ENCODE assay signal across 16 cellular contexts in the genomic region with DNA sequence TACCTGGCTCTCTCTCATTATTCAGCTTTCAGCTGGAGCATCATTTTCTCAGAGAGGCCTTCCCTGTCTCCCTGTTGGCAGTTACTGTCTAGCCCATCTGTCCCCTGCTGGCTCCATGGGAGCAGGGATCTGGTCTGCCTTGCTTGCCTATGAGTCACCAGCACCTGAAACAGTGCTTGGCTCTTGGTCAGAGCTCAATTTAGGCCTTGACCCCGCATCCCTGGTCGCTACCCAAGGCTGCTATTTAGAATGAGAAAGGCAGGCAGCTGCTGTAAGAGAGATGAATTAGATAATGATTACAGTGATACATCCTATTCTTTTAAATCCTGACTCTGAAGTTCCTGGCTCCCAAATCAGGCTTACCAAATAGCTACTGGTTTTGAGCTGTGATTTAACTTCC. TPM values are rescaled to one million over a fixed set of nuclear protein-coding genes. Genes with fewer than 3 reads are reported as not detected.
A peak's percentile ranks its signal among the peaks of the same experiment; 100 is the strongest.
DNase-seq lines count a peak whose midpoint lies in the region; ATAC-seq and TF ChIP-seq lines count a peak whose summit lies in the region.
"Had no signal": no experiment of that assay in that cellular context is flagged by ENCODE, and none has a peak within 500 bp of the region (broad histone marks: within the 10 kb centered on the region; RNA-seq: fewer than 3 reads in every experiment).

No MANE protein-coding gene starts in this region.

- no peak overlapping the region for H3K27ac ChIP-seq in endodermal cell (ENCODE audit: low read depth, low read length)
- peak overlapping the region; percentile 36 for H3K27ac ChIP-seq in psoas muscle
- H3K27ac ChIP-seq: SK-N-MC had no signal

- no peaks in the 10 kb centered on the region for H3K9me3 Mint-ChIP-seq in endodermal cell
- H3K9me3 Mint-ChIP-seq: type B pancreatic cell had no signal

- H3K36me3 ChIP-seq in endodermal cell (ENCODE audit: control insufficient read depth, insufficient read depth, low read length) (no peaks in the 10 kb centered on the region), psoas muscle (ENCODE audit: insufficient read depth in 1 of 2, low read depth in 1 of 2) (no peaks in the 10 kb centered on the region)

- no peak overlapping the region for H3K4me3 ChIP-seq in endodermal cell (ENCODE audit: low read length)
- H3K4me3 ChIP-seq in psoas muscle = no peak overlapping the region
- H3K4me3 ChIP-seq: dorsolateral prefrontal cortex, SK-N-MC had no signal

- 85% methylated on average over 2 of the region's 2 CpGs; no CpG with 5 or more reads in 1 of the 2 experiments for WGBS in endodermal cell (ENCODE audit: insufficient coverage in 1 of 2, insufficient read length in 1 of 2), 2 experiments
- WGBS in psoas muscle, 3 donors = 31 to 52% (median 34%) methylated on average over 2 of the region's 2 CpGs

- DNase-seq in DMS53 (lab: John Stamatoyannopoulos, UW) (peak; percentile 13), DMS53 treated with DMSO at 0.1 percent for 48 hours (lab: John Stamatoyannopoulos, UW; ENCODE audit: unreplicated experiment) (no peak), NCI-H2227 (lab: John Stamatoyannopoulos, UW; ENCODE audit: unreplicated experiment) (peak; percentile 80), endodermal cell (peak; percentile 61), psoas muscle (peak; percentile 50 to 56), NK-92 (lab: John Stamatoyannopoulos, UW; ENCODE audit: unreplicated experiment) (no peak), COLO829 (ENCODE audit: low spot score) (no peak)
- DNase-seq: Caco-2; kidney; NCI-H82; stimulated activated CD8-positive, alpha-beta memory T cell treated with anti-CD3 and anti-CD28 coated beads, Interleukin-4, amount 100 ng/mL, for 48 hours had no signal

- no peak overlapping the region for H3K9ac ChIP-seq in endodermal cell (ENCODE audit: extremely low read depth, low read length, poor library complexity, severe bottlenecking)

- no peaks in the 10 kb centered on the region for H3K36me3 Mint-ChIP-seq in endodermal cell (ENCODE audit: low read depth)
- H3K36me3 Mint-ChIP-seq: type B pancreatic cell had no signal

- H3K27me3 ChIP-seq in endodermal cell (ENCODE audit: control insufficient read depth, insufficient read depth, low read length, poor library complexity, severe bottlenecking) = no peaks in the 10 kb centered on the region
- H3K27me3 ChIP-seq in psoas muscle (ENCODE audit: insufficient read depth in 3 of 3, low read length in 2 of 3) = no peaks in the 10 kb centered on the region
- H3K27me3 ChIP-seq: dorsolateral prefrontal cortex had no signal

- intact Hi-C loops in psoas muscle (cut with DNase I) = no loop called here

- no peak overlapping the region for H3K27ac Mint-ChIP-seq in endodermal cell
- H3K27ac Mint-ChIP-seq: type B pancreatic cell had no signal

- H3K4me1 ChIP-seq in endodermal cell (ENCODE audit: control insufficient read depth, insufficient read depth, low read length) = no peaks in the 10 kb centered on the region
- no peaks in the 10 kb centered on the region for H3K4me1 ChIP-seq in psoas muscle
- H3K4me1 ChIP-seq: Caco-2 had no signal

- TF ChIP-seq CTCF in endodermal cell (conservative IDR thresholded peaks at IDR 0.05) = no peak
- no peak for TF ChIP-seq CTCF in psoas muscle (IDR thresholded peaks at IDR 0.05)

- no peak overlapping the region for H3K4me3 Mint-ChIP-seq in endodermal cell
- H3K4me3 Mint-ChIP-seq: type B pancreatic cell had no signal

- peak; percentile 82 to 98 (median 94) for ATAC-seq in psoas muscle
- no peak for ATAC-seq in GM21619 (IDR thresholded peaks at IDR 0.05; ENCODE audit: unreplicated experiment)

- H3K27me3 Mint-ChIP-seq in endodermal cell (ENCODE audit: insufficient read depth) = no peaks in the 10 kb centered on the region
- H3K27me3 Mint-ChIP-seq: type B pancreatic cell had no signal

- peaks cover 3% of the 10 kb centered on the region for H3K4me1 Mint-ChIP-seq in endodermal cell

- H3K9me3 ChIP-seq in endodermal cell (ENCODE audit: control insufficient read depth, low read length) (no peaks in the 10 kb centered on the region), psoas muscle (no peaks in the 10 kb centered on the region)
- H3K9me3 ChIP-seq: Caco-2 had no signal

RNA-seq across cellular contexts. Expression of a gene that starts 32.9 kb away (rescaled TPM):
- total RNA-seq in endodermal cell (under 1 TPM in 1 of 2 donors, not detected in 1; 0.22 TPM), psoas muscle (1 to 10 TPM in 1 of 4 donors, under 1 TPM in 3; 0.34 to 1.7 (median 0.79) TPM)
- polyA plus RNA-seq in endodermal cell (2013, experiment 1 of 2) = 0.18 TPM
- polyA plus RNA-seq in endodermal cell (2013, experiment 2 of 2) = 0.25 TPM
- polyA plus RNA-seq in psoas muscle = 1 to 10 TPM in 2 of 3 donors, under 1 TPM in 1; 0.58 to 1.4 (median 1.0) TPM
- total RNA-seq: Caco-2 had no signal
- polyA plus RNA-seq: neural cell had no signal

Comparison
In these comparisons a context has a peak if more than half of its experiments do, and no peak if none do; other contexts are left out.
1. DNase-seq: peak in DMS53 (single experiment), NCI-H2227 (single experiment), endodermal cell (single experiment) and psoas muscle (2 of 2); none in DMS53 treated with DMSO at 0.1 percent for 48 hours (single experiment), NK-92 (single experiment) and COLO829 (single experiment).